Comparison of ENCODE assay signal across 16 cellular contexts in the genomic region with DNA sequence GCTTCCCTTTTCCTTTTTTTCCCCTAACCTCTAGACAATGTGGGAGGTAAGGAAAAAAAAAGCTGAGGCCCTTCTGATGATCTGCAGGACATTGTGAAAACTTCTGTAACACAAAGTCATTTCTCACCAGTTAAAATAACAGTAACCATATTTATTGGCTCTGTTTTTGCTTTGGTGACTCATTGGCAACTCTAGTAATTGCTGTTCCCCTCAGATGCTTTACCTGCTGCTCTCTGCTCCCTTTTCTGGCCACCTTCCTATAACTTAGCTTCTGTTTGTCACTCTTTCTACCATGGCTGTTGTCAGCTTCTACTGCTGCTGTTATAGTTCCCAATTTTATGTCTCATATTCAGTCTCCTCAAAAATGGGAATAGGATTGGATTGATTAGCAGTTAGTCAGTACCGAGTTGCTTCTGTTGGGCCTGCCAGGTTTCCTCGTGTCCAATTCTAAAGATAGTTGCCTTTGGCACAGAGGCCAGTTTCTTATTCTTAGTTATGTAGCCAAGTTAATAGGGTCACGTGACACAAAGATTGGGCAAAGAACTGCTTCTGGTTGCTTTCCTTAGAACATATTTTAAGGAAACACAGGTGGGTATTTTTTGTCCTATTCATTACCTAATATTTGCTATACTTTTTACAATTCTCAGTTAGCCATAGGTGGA. TPM values are rescaled to one million over a fixed set of nuclear protein-coding genes. Genes with fewer than 3 reads are reported as not detected.
DNase-seq lines count a peak whose midpoint lies in the region; ATAC-seq, FAIRE-seq and TF ChIP-seq lines count a peak whose summit lies in the region.
"Had no signal": no experiment of that assay in that cellular context is flagged by ENCODE, and none has a peak within 500 bp of the region (broad histone marks: within the 10 kb centered on the region; RNA-seq: fewer than 3 reads in every experiment).

No MANE protein-coding gene starts in this region.

- TF ChIP-seq POLR2A in K562 (conservative IDR thresholded peaks at IDR 0.05) = no peak

- H2AFZ ChIP-seq in K562 (ENCODE audit: low read depth, low read length) = no peak overlapping the region

- H3K36me3 Mint-ChIP-seq in activated CD4-positive, alpha-beta T cell treated with anti-CD3 and anti-CD28 coated beads for 36 hours (ENCODE audit: low read depth) = peaks cover 2% of the 10 kb centered on the region
- H3K36me3 Mint-ChIP-seq in stimulated activated effector memory CD8-positive, alpha-beta T cell treated with anti-CD3 and anti-CD28 coated beads, Interleukin-12 subunit alpha, Interleukin-12 subunit beta, amount 100 ng/mL, for 72 hours = no peaks in the 10 kb centered on the region

- TF ChIP-seq EP300 in K562 (IDR thresholded peaks at IDR 0.05; ENCODE audit: low read length) = no peak

- peak; percentile 91 for ATAC-seq in activated CD4-positive, alpha-beta T cell treated with anti-CD3 and anti-CD28 coated beads for 36 hours
- ATAC-seq in K562 (no peak), Right ventricle myocardium superior (ENCODE audit: poor library complexity) (peak; percentile 89), GM18517 (IDR thresholded peaks at IDR 0.05; ENCODE audit: unreplicated experiment) (no peak)
- peak; percentile 83 for ATAC-seq in stimulated activated effector memory CD8-positive, alpha-beta T cell treated with anti-CD3 and anti-CD28 coated beads, Interleukin-12 subunit alpha, Interleukin-12 subunit beta, amount 100 ng/mL, for 72 hours
- ATAC-seq: naive thymus-derived CD4-positive, alpha-beta T cell had no signal

- H3K4me3 ChIP-seq in K562 = no peak overlapping the region
- H3K4me3 ChIP-seq: esophagus squamous epithelium had no signal

- H3K9me1 ChIP-seq in K562 (ENCODE audit: control insufficient read depth, insufficient read depth, low read length) = no peaks in the 10 kb centered on the region

- no peak overlapping the region for H3K4me2 ChIP-seq in K562 (ENCODE audit: insufficient read depth, low read length)

- BruUV-seq in K562 (replicated peaks; lab: Mats Ljungman, UMichigan) = no TSS peak

- DNase-seq in activated CD4-positive, alpha-beta T cell treated with anti-CD3 and anti-CD28 coated beads for 36 hours = no peak
- DNase-seq in activated CD4-positive, alpha-beta T cell treated with anti-CD3 and anti-CD28 coated beads for 48 hours = no peak
- DNase-seq in K562 (ENCODE audit: extremely low read depth in 1 of 4, low spot score in 3 of 4) (no peak), Right ventricle myocardium superior (no peak), NCI-H1694 treated with DMSO at 0.1 percent for 48 hours (lab: John Stamatoyannopoulos, UW) (no peak), activated gamma-delta T cell treated with Interleukin-2 at 50 U/mL for 16 hours (no peak)
- DNase-seq in stimulated activated effector memory CD8-positive, alpha-beta T cell treated with anti-CD3 and anti-CD28 coated beads, Interleukin-12 subunit alpha, Interleukin-12 subunit beta, amount 100 ng/mL, for 72 hours (ENCODE audit: low spot score in 2 of 2) = no peak
- DNase-seq: Calu3; esophagus squamous epithelium; islet precursor cell; naive thymus-derived CD4-positive, alpha-beta T cell; NCI-H1092 treated with DMSO at 0.1 percent for 48 hours; NCI-H82; stimulated activated CD4-positive, alpha-beta T cell treated with anti-CD3 and anti-CD28 coated beads, Interleukin-12 subunit alpha, Interleukin-12 subunit beta, amount 100 ng/mL, for 4 hours had no signal

- no peaks in the 10 kb centered on the region for H3K36me3 ChIP-seq in K562 (ENCODE audit: control insufficient read depth, insufficient read depth, low read length)
- H3K36me3 ChIP-seq: esophagus squamous epithelium had no signal

- POLR2A ChIA-PET in activated CD4-positive, alpha-beta T cell treated with anti-CD3 and anti-CD28 coated beads for 36 hours (lab: Charles Lee) = no interaction called here
- POLR2A ChIA-PET in K562 (lab: Yijun Ruan, JAX) = interaction anchor here (1.0 to 1.3 kb wide), 2 partner anchors 8 to 18 kb away, joined by 4 read pairs; no protein-coding TSS in a partner anchor

- CTCF ChIA-PET in activated CD4-positive, alpha-beta T cell treated with anti-CD3 and anti-CD28 coated beads for 36 hours (lab: Charles Lee) = interaction anchor here (1.5 kb wide), 1 partner anchor 82 kb away, joined by 3 read pairs; a partner anchor contains a TSS
- CTCF ChIA-PET in K562 (lab: Yijun Ruan, JAX; ENCODE audit: low intra/inter-chr PET ratio) = no interaction called here

- FAIRE-seq in K562 (lab: Jason Lieb, UNC) = no peak
- FAIRE-seq: urothelium cell line had no signal

- no peaks in the 10 kb centered on the region for H3K27me3 ChIP-seq in K562 (ENCODE audit: control insufficient read depth in 2 of 2, insufficient read depth in 2 of 2, low read length in 2 of 2)
- H3K27me3 ChIP-seq: esophagus squamous epithelium had no signal

- 33% methylated on average over 3 of the region's 3 CpGs for WGBS in K562 (ENCODE audit: insufficient coverage, low coverage, missing lambda C conversion rate)

- no peaks in the 10 kb centered on the region for H3K27me3 Mint-ChIP-seq in activated CD4-positive, alpha-beta T cell treated with anti-CD3 and anti-CD28 coated beads for 36 hours
- H3K27me3 Mint-ChIP-seq: naive thymus-derived CD4-positive, alpha-beta T cell had no signal

- H3K9ac ChIP-seq in K562 (ENCODE audit: insufficient read depth in 1 of 2, low read depth in 2 of 2, low read length in 2 of 2) = no peak overlapping the region

- no peak for TF ChIP-seq RAD21 in K562 (CRISPR knock-in tag; conservative IDR thresholded peaks at IDR 0.05 in 1 of 2, IDR thresholded peaks at IDR 0.05 in 1 of 2)

- H3K9me3 Mint-ChIP-seq in activated CD4-positive, alpha-beta T cell treated with anti-CD3 and anti-CD28 coated beads for 36 hours (ENCODE audit: low read depth) = no peaks in the 10 kb centered on the region
- no peaks in the 10 kb centered on the region for H3K9me3 Mint-ChIP-seq in stimulated activated effector memory CD8-positive, alpha-beta T cell treated with anti-CD3 and anti-CD28 coated beads, Interleukin-12 subunit alpha, Interleukin-12 subunit beta, amount 100 ng/mL, for 72 hours

- no peaks in the 10 kb centered on the region; a peak in 1 of 5 replicates for H3K4me1 ChIP-seq in K562 (replicated peaks in 1 of 2; ENCODE audit: control insufficient read depth in 2 of 2, insufficient read depth in 2 of 2, low read length in 2 of 2)

- intact Hi-C loops in activated CD4-positive, alpha-beta T cell treated with anti-CD3 and anti-CD28 coated beads for 36 hours (cut with DNase I, micrococcal nuclease) = no loop called here
- intact Hi-C loops in K562 (cut with micrococcal nuclease) (no loop called here), Right ventricle myocardium superior (cut with DNase I) (no loop called here)

- no peaks in the 10 kb centered on the region for H4K20me1 ChIP-seq in K562 (replicated peaks; ENCODE audit: control insufficient read depth, insufficient read depth, low read length)

- H3K4me1 Mint-ChIP-seq in activated CD4-positive, alpha-beta T cell treated with anti-CD3 and anti-CD28 coated beads for 36 hours = peaks cover 27% of the 10 kb centered on the region
- H3K4me1 Mint-ChIP-seq in stimulated activated effector memory CD8-positive, alpha-beta T cell treated with anti-CD3 and anti-CD28 coated beads, Interleukin-12 subunit alpha, Interleukin-12 subunit beta, amount 100 ng/mL, for 72 hours = peaks cover 24% of the 10 kb centered on the region

- H3K9me3 ChIP-seq in K562 (replicated peaks; ENCODE audit: control insufficient read depth, insufficient read depth, low read depth, low read length) = no peaks in the 10 kb centered on the region
- H3K9me3 ChIP-seq: esophagus squamous epithelium had no signal

- H3K27ac ChIP-seq in K562 (ENCODE audit: extremely low read depth, low read depth, low read length) = no peak overlapping the region
- H3K27ac ChIP-seq: esophagus squamous epithelium had no signal

- H3K79me2 ChIP-seq in K562 (ENCODE audit: control insufficient read depth, insufficient read depth, low read length) = 0 out of 3 replicates have a peak, but pooled peaks cover under 1% of the 10 kb centered on the region

- no peak overlapping the region for H3K4me3 Mint-ChIP-seq in activated CD4-positive, alpha-beta T cell treated with anti-CD3 and anti-CD28 coated beads for 36 hours
- H3K4me3 Mint-ChIP-seq in stimulated activated effector memory CD8-positive, alpha-beta T cell treated with anti-CD3 and anti-CD28 coated beads, Interleukin-12 subunit alpha, Interleukin-12 subunit beta, amount 100 ng/mL, for 72 hours = no peak overlapping the region
- H3K4me3 Mint-ChIP-seq: naive thymus-derived CD4-positive, alpha-beta T cell had no signal

- no peak overlapping the region for H3K27ac Mint-ChIP-seq in activated CD4-positive, alpha-beta T cell treated with anti-CD3 and anti-CD28 coated beads for 36 hours
- peak overlapping the region; percentile 1 for H3K27ac Mint-ChIP-seq in stimulated activated effector memory CD8-positive, alpha-beta T cell treated with anti-CD3 and anti-CD28 coated beads, Interleukin-12 subunit alpha, Interleukin-12 subunit beta, amount 100 ng/mL, for 72 hours
- H3K27ac Mint-ChIP-seq: naive thymus-derived CD4-positive, alpha-beta T cell had no signal

- in situ Hi-C loops in K562 (cut with MboI) = no loop called here

- no peak for TF ChIP-seq CTCF in K562 (IDR thresholded peaks at IDR 0.05 in 2 of 3, conservative IDR thresholded peaks at IDR 0.05 in 1 of 3; ENCODE audit: insufficient read depth in 2 of 3, low read depth in 1 of 3, low read length in 3 of 3)

TF ChIP-seq in K562, 482 proteins besides CTCF, POLR2A, EP300 and RAD21 (continues in another document):
- TF ChIP-seq NCOA1 (IDR thresholded peaks at IDR 0.05; ENCODE audit: low read depth) = no peak

RNA-seq across cellular contexts. Expression of a gene that starts 16.8 kb away (rescaled TPM):
- total RNA-seq in activated CD4-positive, alpha-beta T cell treated with anti-CD3 and anti-CD28 coated beads for 36 hours = 10 to 100 TPM; 15.5 to 24.1 TPM
- 18.2 and 21.2 TPM in 2 replicates for total RNA-seq in K562 (2011; cell fraction: chromatin; rRNA removed; ENCODE audit: low replicate concordance)
- 12.0 and 12.8 TPM in 2 replicates for total RNA-seq in K562 (2011; cell fraction: nucleolus; rRNA removed)
- 18.8 and 24.8 TPM in 2 replicates for total RNA-seq in K562 (2011; cell fraction: nucleoplasm; rRNA removed)
- total RNA-seq in K562 (2014; rRNA removed) (8.8 and 13.0 TPM in 2 replicates), K562 (2014; rRNA removed; fragmentation: Illumina TruSeq; extraction: Trizol) (23.9 and 26.3 TPM in 2 replicates), K562 (2015; rRNA removed; fragmentation: Illumina TruSeq; extraction: Trizol) (14.9 and 17.8 TPM in 2 replicates), K562 (2021) (22.5 and 24.5 TPM in 2 replicates), Right ventricle myocardium superior (25.9 TPM)
- polyA plus RNA-seq in K562 (2011; rRNA removed) (17.8 and 22.1 TPM in 2 replicates), K562 (2014; fragmentation: Illumina TruSeq; extraction: Trizol) (13.2 and 13.8 TPM in 2 replicates), K562 (2014; fragmentation: Nextera tagmentation; extraction: Ambion mirVana) (10 to 100 TPM; 13.2 to 13.6 TPM), K562 (2014; rRNA removed) (5.4 and 5.7 TPM in 2 replicates)
- 6.5 and 12.3 TPM in 2 replicates for polyA plus RNA-seq in K562 (2011; cell fraction: cytosol; rRNA removed)
- polyA plus RNA-seq in K562 (2011; cell fraction: nucleus; rRNA removed) = 5.9 and 9.5 TPM in 2 replicates
- polyA plus RNA-seq in K562 (2012) = 10.6 and 13.4 TPM in 2 replicates
- polyA minus RNA-seq in K562 (2011; rRNA and poly(A)+ RNA removed) = 52.9 and 60.4 TPM in 2 replicates
- polyA minus RNA-seq in K562 (2011; cell fraction: cytosol; rRNA and poly(A)+ RNA removed) = 19.8 and 22.7 TPM in 2 replicates
- 10.2 and 19.0 TPM in 2 replicates for polyA minus RNA-seq in K562 (2011; cell fraction: nucleus; rRNA and poly(A)+ RNA removed)

Comparison
In these comparisons a context has a peak if more than half of its experiments do, and no peak if none do; other contexts are left out.
1. ATAC-seq: peak in activated CD4-positive, alpha-beta T cell treated with anti-CD3 and anti-CD28 coated beads for 36 hours (single experiment), Right ventricle myocardium superior (single experiment) and stimulated activated effector memory CD8-positive, alpha-beta T cell treated with anti-CD3 and anti-CD28 coated beads, Interleukin-12 subunit alpha, Interleukin-12 subunit beta, amount 100 ng/mL, for 72 hours (single experiment); none in K562 (single experiment) and GM18517 (single experiment).